Comparison of ENCODE assay signal across 26 cellular contexts in genomic region chr1:195894411-195894810, GRCh38.
A peak's percentile ranks its signal among the peaks of the same experiment; 100 is the strongest.
DNase-seq lines count a peak whose midpoint lies in the region; ATAC-seq and TF ChIP-seq lines count a peak whose summit lies in the region.
"Had no signal": no experiment of that assay in that cellular context is flagged by ENCODE, and none has a peak within 500 bp of the region (broad histone marks: within the 10 kb centered on the region; RNA-seq: fewer than 3 reads in every experiment).

No MANE protein-coding gene starts in this region.

- H3K27ac ChIP-seq in right atrium auricular region (peak overlapping the region in 1 of 2 donors; percentile 50), aorta (ENCODE audit: low read depth in 1 of 2, low read length in 2 of 2) (peak overlapping the region; percentile 37 to 89)
- H3K27ac ChIP-seq: 22Rv1, cardiac muscle cell, GM23248, SJSA1, tibial nerve had no signal

- no peaks in the 10 kb centered on the region for H3K4me1 ChIP-seq in right atrium auricular region
- peaks cover 3 to 6% of the 10 kb centered on the region in 2 donors for H3K4me1 ChIP-seq in aorta (ENCODE audit: control insufficient read depth in 1 of 2, insufficient read depth in 2 of 2, low read length in 2 of 2)
- H3K4me1 ChIP-seq in HAP-1 = no peaks in the 10 kb centered on the region
- H3K4me1 ChIP-seq: SJSA1, tibial nerve had no signal

- intact Hi-C loops in Right ventricle myocardium inferior (cut with DNase I) (no loop called here), aorta (cut with DNase I) (no loop called here)

- no peak overlapping the region for H3K4me3 Mint-ChIP-seq in activated CD4-positive, alpha-beta memory T cell treated with anti-CD3 and anti-CD28 coated beads, Interleukin-2, amount 10 ng/mL, durations not matched to agents 7 days and 5 days
- H3K4me3 Mint-ChIP-seq: activated T-cell treated with anti-CD3 and anti-CD28 coated beads, Interleukin-2, amount 50 U/mL, for 4 hours; CD4-positive, CD25-positive, alpha-beta regulatory T cell; endodermal cell; mesothelial cell of epicardium; naive thymus-derived CD4-positive, alpha-beta T cell; stimulated activated naive CD8-positive, alpha-beta T cell treated with anti-CD3 and anti-CD28 coated beads, Interleukin-15, Interleukin-2, amounts not matched to agents 100 ng/mL and 50 ng/mL, for 24 hours had no signal

- H3K4me1 Mint-ChIP-seq in activated CD4-positive, alpha-beta memory T cell treated with anti-CD3 and anti-CD28 coated beads, Interleukin-2, amount 10 ng/mL, durations not matched to agents 7 days and 5 days = no peaks in the 10 kb centered on the region
- H3K4me1 Mint-ChIP-seq: CD4-positive, CD25-positive, alpha-beta regulatory T cell; naive thymus-derived CD4-positive, alpha-beta T cell had no signal

- POLR2A ChIA-PET in activated CD4-positive, alpha-beta memory T cell treated with anti-CD3 and anti-CD28 coated beads, Interleukin-2, amount 10 ng/mL, durations not matched to agents 7 days and 5 days (lab: Charles Lee) = no interaction called here

- H3K27me3 ChIP-seq in right atrium auricular region = no peaks in the 10 kb centered on the region
- no peaks in the 10 kb centered on the region for H3K27me3 ChIP-seq in aorta (ENCODE audit: control insufficient read depth in 1 of 2, insufficient read depth in 2 of 2, low read length in 1 of 2)
- no peaks in the 10 kb centered on the region for H3K27me3 ChIP-seq in HAP-1 (ENCODE audit: low read depth)
- H3K27me3 ChIP-seq: cardiac muscle cell, SJSA1, tibial nerve had no signal

- WGBS in aorta, 2 donors = 2 to 5% methylated on average over 1 of the region's 1 CpG

- H3K36me3 Mint-ChIP-seq in activated CD4-positive, alpha-beta memory T cell treated with anti-CD3 and anti-CD28 coated beads, Interleukin-2, amount 10 ng/mL, durations not matched to agents 7 days and 5 days (ENCODE audit: low read depth) = no peaks in the 10 kb centered on the region
- H3K36me3 Mint-ChIP-seq: CD4-positive, CD25-positive, alpha-beta regulatory T cell; naive thymus-derived CD4-positive, alpha-beta T cell had no signal

- H3K4me3 ChIP-seq in right atrium auricular region = no peak overlapping the region
- no peak overlapping the region for H3K4me3 ChIP-seq in choroid plexus epithelial cell (ENCODE audit: low read depth, low read length)
- H3K4me3 ChIP-seq in aorta (ENCODE audit: low read length in 2 of 2) = no peak overlapping the region
- no peak overlapping the region for H3K4me3 ChIP-seq in HAP-1
- H3K4me3 ChIP-seq: cardiac muscle cell, GM23248, SJSA1, tibial nerve had no signal

- H3K9me3 Mint-ChIP-seq in activated CD4-positive, alpha-beta memory T cell treated with anti-CD3 and anti-CD28 coated beads, Interleukin-2, amount 10 ng/mL, durations not matched to agents 7 days and 5 days = peaks cover 2% of the 10 kb centered on the region

- no peaks in the 10 kb centered on the region for H3K9me3 ChIP-seq in right atrium auricular region
- H3K9me3 ChIP-seq in aorta (ENCODE audit: control insufficient read depth, low read length) = no peaks in the 10 kb centered on the region
- H3K9me3 ChIP-seq in HAP-1 = no peaks in the 10 kb centered on the region
- H3K9me3 ChIP-seq: SJSA1 had no signal

- H3K27me3 Mint-ChIP-seq in activated CD4-positive, alpha-beta memory T cell treated with anti-CD3 and anti-CD28 coated beads, Interleukin-2, amount 10 ng/mL, durations not matched to agents 7 days and 5 days = no peaks in the 10 kb centered on the region
- H3K27me3 Mint-ChIP-seq: CD4-positive, CD25-positive, alpha-beta regulatory T cell; naive thymus-derived CD4-positive, alpha-beta T cell; stimulated activated naive CD8-positive, alpha-beta T cell treated with anti-CD3 and anti-CD28 coated beads, Interleukin-15, Interleukin-2, amounts not matched to agents 100 ng/mL and 50 ng/mL, for 24 hours had no signal

- CTCF ChIA-PET in activated CD4-positive, alpha-beta memory T cell treated with anti-CD3 and anti-CD28 coated beads, Interleukin-2, amount 10 ng/mL, durations not matched to agents 7 days and 5 days (lab: Charles Lee) = no interaction called here

- H3K36me3 ChIP-seq in right atrium auricular region (no peaks in the 10 kb centered on the region), aorta (ENCODE audit: control insufficient read depth in 1 of 2, insufficient read depth in 2 of 2, low read length in 1 of 2) (no peaks in the 10 kb centered on the region), HAP-1 (replicated peaks) (no peaks in the 10 kb centered on the region)
- H3K36me3 ChIP-seq: cardiac muscle cell, SJSA1, tibial nerve had no signal

- ATAC-seq in Right ventricle myocardium inferior (peak; percentile 71), aorta (ENCODE audit: low FRiP score) (no peak)
- ATAC-seq: activated T-cell treated with anti-CD3 and anti-CD28 coated beads, Interleukin-2, amount 50 U/mL, for 4 hours; naive thymus-derived CD4-positive, alpha-beta T cell had no signal

- DNase-seq in Right ventricle myocardium inferior (ENCODE audit: missing footprints) (no peak), right atrium auricular region (ENCODE audit: low spot score) (no peak), choroid plexus epithelial cell (ENCODE audit: low read depth) (peak; percentile 86), islet precursor cell (peak; percentile 55), aorta (no peak), HAP-1 (ENCODE audit: low spot score in 2 of 2) (no peak), SIG-M5 (lab: John Stamatoyannopoulos, UW) (no peak)
- DNase-seq in activated CD4-positive, alpha-beta memory T cell treated with anti-CD3 and anti-CD28 coated beads, Interleukin-2, amount 10 ng/mL, durations not matched to agents 7 days and 5 days = no peak
- DNase-seq: activated T-cell treated with anti-CD3 and anti-CD28 coated beads, Interleukin-2, amount 50 U/mL, for 4 hours; CD4-positive, CD25-positive, alpha-beta regulatory T cell; endodermal cell; GM23248; left cardiac atrium; MM.1S; naive thymus-derived CD4-positive, alpha-beta T cell; NCI-H1417 treated with DMSO at 0.1 percent for 48 hours; NCI-H2107; NCI-H510A treated with DMSO at 0.1 percent for 48 hours; stimulated activated CD4-positive, alpha-beta T cell treated with anti-CD3 and anti-CD28 coated beads, Interleukin-12 subunit alpha, Interleukin-12 subunit beta, amount 100 ng/mL, for 4 hours; stimulated activated CD4-positive, alpha-beta T cell treated with anti-CD3 and anti-CD28 coated beads, Interleukin-4, amount 100 ng/mL, for 4 hours had no signal

- H3K27ac Mint-ChIP-seq in activated CD4-positive, alpha-beta memory T cell treated with anti-CD3 and anti-CD28 coated beads, Interleukin-2, amount 10 ng/mL, durations not matched to agents 7 days and 5 days = no peak overlapping the region
- H3K27ac Mint-ChIP-seq: CD4-positive, CD25-positive, alpha-beta regulatory T cell; endodermal cell; mesothelial cell of epicardium; naive thymus-derived CD4-positive, alpha-beta T cell; stimulated activated naive CD8-positive, alpha-beta T cell treated with anti-CD3 and anti-CD28 coated beads, Interleukin-15, Interleukin-2, amounts not matched to agents 100 ng/mL and 50 ng/mL, for 24 hours had no signal

- TF ChIP-seq CTCF in right atrium auricular region (IDR thresholded peaks at IDR 0.05) (no peak), choroid plexus epithelial cell (conservative IDR thresholded peaks at IDR 0.05; ENCODE audit: low read depth, low read length) (no peak)

- in situ Hi-C loops in HAP-1 (cut with MboI; ENCODE audit: low sequenced_read_pairs) = no loop called here

Comparison
In these comparisons a context has a peak if more than half of its experiments do, and no peak if none do; other contexts are left out.
1. DNase-seq: peak in choroid plexus epithelial cell (single experiment) and islet precursor cell (single experiment); none in Right ventricle myocardium inferior (single experiment), right atrium auricular region (single experiment), aorta (0 of 2), activated CD4-positive, alpha-beta memory T cell treated with anti-CD3 and anti-CD28 coated beads, Interleukin-2, amount 10 ng/mL, durations not matched to agents 7 days and 5 days (single experiment), HAP-1 (0 of 2) and SIG-M5 (single experiment).